In the genomic region with DNA sequence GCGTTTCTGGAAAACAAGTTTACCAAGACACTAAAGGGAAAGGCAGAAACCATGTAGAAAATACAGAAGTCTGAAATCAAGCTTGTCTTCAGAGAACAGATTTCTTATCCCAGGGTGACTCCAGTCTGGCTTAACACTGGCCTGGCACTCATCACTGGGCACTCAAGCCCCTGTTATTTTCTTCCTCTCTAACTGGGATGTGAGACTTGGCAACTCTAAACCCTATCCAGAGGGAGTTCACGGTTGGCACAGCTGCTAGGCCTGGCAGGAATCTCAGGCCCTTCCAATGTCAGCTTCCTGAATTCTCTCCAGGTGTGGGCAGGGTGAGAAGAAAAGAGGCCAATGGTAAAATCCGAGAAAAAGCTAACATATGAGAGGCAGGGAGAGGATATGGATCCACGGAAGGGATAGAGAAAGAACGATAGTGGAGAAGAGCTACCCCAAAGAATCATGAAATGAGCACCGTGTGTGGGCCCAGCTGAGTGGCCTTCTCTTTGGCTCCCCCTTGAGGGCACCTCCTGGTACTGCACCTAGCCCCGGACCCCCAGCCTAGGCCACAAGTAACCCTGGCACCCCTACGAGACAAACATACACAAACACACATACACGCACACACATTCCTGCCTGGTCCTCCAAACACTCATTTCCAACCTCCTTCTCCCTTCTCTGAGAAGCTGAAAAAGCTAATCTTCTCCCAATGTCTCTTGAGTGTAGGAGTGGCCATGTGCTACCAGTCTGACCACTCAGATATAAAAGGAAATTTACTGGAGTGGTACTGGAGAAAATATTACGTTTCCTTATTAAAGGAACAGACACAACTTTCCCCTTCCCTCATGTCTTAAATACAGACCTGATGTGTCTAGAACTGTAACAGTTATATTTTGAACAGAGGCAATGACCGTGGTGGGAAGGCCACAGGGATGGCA, we compare ENCODE assay signal across 8 cellular contexts. TPM values are rescaled to one million over a fixed set of nuclear protein-coding genes. Genes with fewer than 3 reads are reported as not detected.
DNase-seq lines count a peak whose midpoint lies in the region; ATAC-seq and TF ChIP-seq lines count a peak whose summit lies in the region.

No MANE protein-coding gene starts in this region.

- H3K27ac Mint-ChIP-seq in T-helper 2 cell treated with Interferon-gamma antibody and Interleukin-4, amounts not matched to agents 5 μg/mL and 100 μg/mL, for 36 hours, result no peak overlapping the region

- no peaks in the 10 kb centered on the region for H3F3A ChIP-seq in smooth muscle cell (ENCODE audit: low read depth)

- H3K9me3 ChIP-seq in DND-41 (ENCODE audit: insufficient read depth, low read length, severe bottlenecking) (no peaks in the 10 kb centered on the region), smooth muscle cell (replicated peaks; ENCODE audit: low read depth) (no peaks in the 10 kb centered on the region)
- H3K9me3 ChIP-seq in effector memory CD4-positive, alpha-beta T cell (ENCODE audit: control insufficient read depth, low read length), result no peaks in the 10 kb centered on the region

- peak; percentile 84 for ATAC-seq in DND-41 (ENCODE audit: insufficient read depth, low read depth)
- ATAC-seq in GM19397 (IDR thresholded peaks at IDR 0.05; ENCODE audit: unreplicated experiment), result peak; percentile 78
- ATAC-seq in HG03432 (IDR thresholded peaks at IDR 0.05; ENCODE audit: unreplicated experiment), result peak; percentile 78

- DNase-seq in DND-41 (peak; percentile 47), fibroblast of mammary gland (ENCODE audit: low read depth) (peak; percentile 6), smooth muscle cell (lab: John Stamatoyannopoulos, UW; ENCODE audit: unreplicated experiment) (no peak), NCI-H2196 treated with DMSO at 0.1 percent for 48 hours (lab: John Stamatoyannopoulos, UW; ENCODE audit: unreplicated experiment) (no peak)
- DNase-seq in T-helper 2 cell treated with Interferon-gamma antibody and Interleukin-4, amounts not matched to agents 5 μg/mL and 100 μg/mL, for 36 hours (ENCODE audit: low spot score), result peak; percentile 4
- DNase-seq in effector memory CD4-positive, alpha-beta T cell, result no peak

- no peaks in the 10 kb centered on the region for H3K9me3 Mint-ChIP-seq in T-helper 2 cell treated with Interferon-gamma antibody and Interleukin-4, amounts not matched to agents 5 μg/mL and 100 μg/mL, for 36 hours

- no peak overlapping the region for H3K4me2 ChIP-seq in DND-41 (ENCODE audit: insufficient read depth, low read length)
- H3K4me2 ChIP-seq in smooth muscle cell, result no peak overlapping the region

- 48% methylated on average over 11 of the region's 11 CpGs for WGBS in smooth muscle cell (ENCODE audit: low lambda C conversion rate)

- TF ChIP-seq CTCF in DND-41 (IDR thresholded peaks at IDR 0.05; ENCODE audit: borderline replicate concordance, extremely low read depth, low read length, poor library complexity, severe bottlenecking), result peak; percentile 85
- TF ChIP-seq CTCF in fibroblast of mammary gland (conservative IDR thresholded peaks at IDR 0.05; ENCODE audit: control insufficient read depth, insufficient read depth, low read depth, low read length), result peak; percentile 65
- peak; percentile 70 for TF ChIP-seq CTCF in smooth muscle cell (IDR thresholded peaks at IDR 0.05; ENCODE audit: borderline replicate concordance, insufficient read depth, poor library complexity, severe bottlenecking)

- H3K4me1 ChIP-seq in DND-41 (ENCODE audit: insufficient read depth, low read length) (no peaks in the 10 kb centered on the region), smooth muscle cell (ENCODE audit: low read depth) (no peaks in the 10 kb centered on the region)
- no peaks in the 10 kb centered on the region for H3K4me1 ChIP-seq in effector memory CD4-positive, alpha-beta T cell (ENCODE audit: control insufficient read depth, insufficient read depth, low read length, poor library complexity, severe bottlenecking)

- H3K27ac ChIP-seq in DND-41 (ENCODE audit: low read length) (no peak overlapping the region), smooth muscle cell (ENCODE audit: low read depth) (no peak overlapping the region)
- H3K27ac ChIP-seq in effector memory CD4-positive, alpha-beta T cell (ENCODE audit: insufficient read depth, low read length, poor library complexity, severe bottlenecking), result no peak overlapping the region

- H3K9ac ChIP-seq in DND-41 (ENCODE audit: low read depth, low read length), result no peak overlapping the region
- no peak overlapping the region for H3K9ac ChIP-seq in smooth muscle cell (ENCODE audit: low read depth)

- no peaks in the 10 kb centered on the region for H3K4me1 Mint-ChIP-seq in T-helper 2 cell treated with Interferon-gamma antibody and Interleukin-4, amounts not matched to agents 5 μg/mL and 100 μg/mL, for 36 hours (ENCODE audit: low read depth)

- H3K36me3 ChIP-seq in DND-41 (ENCODE audit: insufficient read depth, low read length), result no peaks in the 10 kb centered on the region
- no peaks in the 10 kb centered on the region for H3K36me3 ChIP-seq in smooth muscle cell (ENCODE audit: low read depth)
- no peaks in the 10 kb centered on the region for H3K36me3 ChIP-seq in effector memory CD4-positive, alpha-beta T cell (ENCODE audit: control insufficient read depth, insufficient read depth, low read length)

- no peaks in the 10 kb centered on the region for H3K27me3 Mint-ChIP-seq in T-helper 2 cell treated with Interferon-gamma antibody and Interleukin-4, amounts not matched to agents 5 μg/mL and 100 μg/mL, for 36 hours (ENCODE audit: low read depth)

- H2AFZ ChIP-seq in DND-41 (ENCODE audit: low read depth, low read length) (no peak overlapping the region), smooth muscle cell (ENCODE audit: low read depth) (no peak overlapping the region)

- H3K4me3 Mint-ChIP-seq in T-helper 2 cell treated with Interferon-gamma antibody and Interleukin-4, amounts not matched to agents 5 μg/mL and 100 μg/mL, for 36 hours, result no peak overlapping the region

- H3K79me2 ChIP-seq in DND-41 (ENCODE audit: insufficient read depth, low read length) (no peaks in the 10 kb centered on the region), smooth muscle cell (ENCODE audit: low read depth) (no peaks in the 10 kb centered on the region)

- H3K27me3 ChIP-seq in DND-41 (ENCODE audit: insufficient read depth, low read length, poor library complexity) (no peaks in the 10 kb centered on the region), smooth muscle cell (ENCODE audit: low read depth) (peaks cover 9% of the 10 kb centered on the region)
- no peaks in the 10 kb centered on the region for H3K27me3 ChIP-seq in effector memory CD4-positive, alpha-beta T cell (replicated peaks; ENCODE audit: control insufficient read depth, insufficient read depth, low read length, poor library complexity, severe bottlenecking)

- H3K36me3 Mint-ChIP-seq in T-helper 2 cell treated with Interferon-gamma antibody and Interleukin-4, amounts not matched to agents 5 μg/mL and 100 μg/mL, for 36 hours (ENCODE audit: low read depth), result no peaks in the 10 kb centered on the region

- H3K4me3 ChIP-seq in DND-41 (ENCODE audit: low read depth in 1 of 2, low read length in 2 of 2) (no peak overlapping the region), fibroblast of mammary gland (ENCODE audit: control insufficient read depth, low read depth, low read length) (no peak overlapping the region), smooth muscle cell (no peak overlapping the region)
- no peak overlapping the region for H3K4me3 ChIP-seq in effector memory CD4-positive, alpha-beta T cell (ENCODE audit: insufficient read depth, low read depth, low read length, poor library complexity, severe bottlenecking)

- H4K20me1 ChIP-seq in DND-41 (ENCODE audit: insufficient read depth, low read length), result no peaks in the 10 kb centered on the region
- H4K20me1 ChIP-seq in smooth muscle cell (ENCODE audit: low read depth), result no peaks in the 10 kb centered on the region

RNA-seq across cellular contexts. Expression of gene PTCHD1, which starts 16.6 kb away (rescaled TPM):
- total RNA-seq in smooth muscle cell, result 0.40 and 0.58 TPM in 2 replicates
- polyA plus RNA-seq in smooth muscle cell, result 0.87 and 1.1 TPM in 2 replicates

Comparison
In these comparisons a context has a peak if more than half of its experiments do, and no peak if none do; other contexts are left out.
1. DNase-seq: peak in DND-41 (single experiment), T-helper 2 cell treated with Interferon-gamma antibody and Interleukin-4, amounts not matched to agents 5 μg/mL and 100 μg/mL, for 36 hours (single experiment) and fibroblast of mammary gland (single experiment); none in smooth muscle cell (single experiment), NCI-H2196 treated with DMSO at 0.1 percent for 48 hours (single experiment) and effector memory CD4-positive, alpha-beta T cell (0 of 3).
2. Peak in every context shown above with its lines, with median percentiles within 50 percentile points of each other: ATAC-seq and CTCF ChIP-seq.